Comparison of ENCODE assay signal across 9 cellular contexts in the genomic region with DNA sequence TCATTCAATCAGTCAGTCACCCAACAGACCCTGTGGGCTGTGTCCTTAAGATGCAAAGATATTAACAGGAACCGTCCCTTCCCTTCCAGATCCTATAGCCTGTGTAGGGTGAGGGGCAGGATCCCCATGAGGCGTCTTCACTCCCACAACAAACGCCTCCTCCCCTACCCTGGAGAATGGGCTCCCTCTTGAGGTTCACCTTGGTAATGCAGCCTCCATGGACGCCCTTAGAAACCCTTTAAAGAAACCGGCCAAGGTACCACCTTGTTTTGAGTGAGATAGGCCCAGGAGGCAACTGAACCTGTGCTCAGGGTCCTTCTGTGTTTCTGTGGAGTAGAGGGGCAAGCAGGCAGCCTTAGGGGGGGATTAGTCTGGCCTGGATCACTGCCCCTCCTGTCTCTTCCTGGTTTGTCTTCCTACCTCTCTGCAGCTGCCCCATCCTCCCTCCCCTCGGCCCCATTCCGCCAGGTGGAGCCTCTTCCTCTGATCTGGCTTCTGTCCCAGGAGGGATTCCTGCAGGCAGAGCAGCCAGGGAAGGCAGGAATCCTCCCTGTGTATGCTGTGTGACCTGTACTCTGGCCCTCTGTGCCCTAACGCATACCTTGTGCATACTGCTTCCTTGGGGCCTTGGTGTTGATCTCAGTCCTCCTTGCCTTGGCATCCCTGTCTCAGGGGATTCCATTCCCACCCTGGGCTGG. TPM values are rescaled to one million over a fixed set of nuclear protein-coding genes. Genes with fewer than 3 reads are reported as not detected.
DNase-seq lines count a peak whose midpoint lies in the region; ATAC-seq and TF ChIP-seq lines count a peak whose summit lies in the region.
"Had no signal": no experiment of that assay in that cellular context is flagged by ENCODE, and none has a peak within 500 bp of the region (broad histone marks: within the 10 kb centered on the region; RNA-seq: fewer than 3 reads in every experiment).

No MANE protein-coding gene starts in this region.

- 0 out of 2 replicates have a peak, but pooled peaks cover 7% of the 10 kb centered on the region for H3K4me1 ChIP-seq in PC-9 (replicated peaks; ENCODE audit: insufficient read depth)

- H3K27ac ChIP-seq in PC-9 (no peak overlapping the region), substantia nigra (ENCODE audit: low read depth, low read length, poor library complexity, severe bottlenecking) (no peak overlapping the region)

- intact Hi-C loops in PC-9 (cut with micrococcal nuclease; ENCODE audit: unreplicated experiment): loop anchor here (1.0 to 2.0 kb wide), 8 partner anchors 24 to 711 kb away; partner anchors contain the start of genes C6orf132 and PRICKLE4

- H3K4me3 ChIP-seq in PC-9 (no peak overlapping the region), fibroblast of pulmonary artery (replicated peaks; ENCODE audit: low read depth, low read length) (no peak overlapping the region)

- no peaks in the 10 kb centered on the region for H3K79me2 ChIP-seq in PC-9 (ENCODE audit: low read depth)

- H2AFZ ChIP-seq in PC-9: peak overlapping the region; percentile 74; the same call in 1 of the 2 replicates

- ATAC-seq in activated T-cell treated with anti-CD3 and anti-CD28 coated beads, Interleukin-2, amount 50 U/mL, for 4 hours: peak; percentile 90 to 96
- ATAC-seq in HG03135 (IDR thresholded peaks at IDR 0.05; ENCODE audit: unreplicated experiment): no peak

- no peaks in the 10 kb centered on the region for H3K27me3 ChIP-seq in PC-9 (ENCODE audit: insufficient read depth, low read depth)

- DNase-seq in DMS53 (lab: John Stamatoyannopoulos, UW): peak; percentile 94
- DNase-seq in KBM-7: peak; percentile 89
- DNase-seq in PC-9: peak; percentile 67 to 83
- DNase-seq in activated T-cell treated with anti-CD3 and anti-CD28 coated beads, Interleukin-2, amount 50 U/mL, for 4 hours: peak; percentile 80
- DNase-seq in fibroblast of pulmonary artery (ENCODE audit: low read depth): peak; percentile 81
- DNase-seq in neural crest cell (ENCODE audit: low read depth, low spot score): peak; percentile 91
- peak in 30 of 49 donors; percentile 1 to 43 (median 16) for DNase-seq in substantia nigra (lab: John Stamatoyannopoulos, UW)

- no peaks in the 10 kb centered on the region for H3K4me1 Mint-ChIP-seq in activated T-cell treated with anti-CD3 and anti-CD28 coated beads, Interleukin-2, amount 50 U/mL, for 4 hours (ENCODE audit: low read depth)
- H3K4me1 Mint-ChIP-seq in neural crest cell: peaks cover 7% of the 10 kb centered on the region

- H3K36me3 ChIP-seq in PC-9 (ENCODE audit: low read depth): no peaks in the 10 kb centered on the region

- CTCF ChIA-PET in PC-9 (lab: Charles Lee): interaction anchor here (0.6 to 0.9 kb wide), 3 partner anchors 43 to 613 kb away, joined by 5 to 8 read pairs (median 6); partner anchors contain the start of gene TFEB

- H3K4me2 ChIP-seq in PC-9: peak overlapping the region; percentile 53

- H4K20me1 ChIP-seq in PC-9 (ENCODE audit: insufficient read depth): no peaks in the 10 kb centered on the region

- peaks cover 3% of the 10 kb centered on the region for H3K27me3 Mint-ChIP-seq in activated T-cell treated with anti-CD3 and anti-CD28 coated beads, Interleukin-2, amount 50 U/mL, for 4 hours (ENCODE audit: low read depth)
- H3K27me3 Mint-ChIP-seq in neural crest cell (ENCODE audit: low read depth): no peaks in the 10 kb centered on the region

- in situ Hi-C loops in KBM-7 (cut with MboI; ENCODE audit: low pct_unique_long_range_greater_than_20kb, low sequenced_read_pairs): no loop called here

- H3K9me3 ChIP-seq in PC-9 (ENCODE audit: insufficient read depth, low read depth): no peaks in the 10 kb centered on the region

- POLR2A ChIA-PET in PC-9 (lab: Charles Lee; ENCODE audit: unreplicated experiment): interaction anchor here (0.7 kb wide), 1 partner anchor 24 kb away, joined by 3 read pairs; the partner anchor contains the start of gene C6orf132

- no peaks in the 10 kb centered on the region for H3K9me2 ChIP-seq in PC-9 (ENCODE audit: insufficient read depth)

- H3K9me3 Mint-ChIP-seq in activated T-cell treated with anti-CD3 and anti-CD28 coated beads, Interleukin-2, amount 50 U/mL, for 4 hours: no peaks in the 10 kb centered on the region
- no peaks in the 10 kb centered on the region for H3K9me3 Mint-ChIP-seq in neural crest cell
- H3K9me3 Mint-ChIP-seq: dendritic cell treated with granulocyte-macrophage colony-stimulating factor and Interleukin-4, amounts not matched to agents 40 ng/mL and 50 ng/mL, for 4 days had no signal

- TF ChIP-seq CTCF in PC-9 (conservative IDR thresholded peaks at IDR 0.05) (peak; percentile 100), fibroblast of pulmonary artery (IDR thresholded peaks at IDR 0.05; ENCODE audit: low read length, missing control alignments) (peak; percentile 96), neural crest cell (conservative IDR thresholded peaks at IDR 0.05) (peak; percentile 94)

- BruUV-seq in PC-9 (replicated peaks; lab: Mats Ljungman, UMichigan): no TSS peak

- H3K4me3 Mint-ChIP-seq in activated T-cell treated with anti-CD3 and anti-CD28 coated beads, Interleukin-2, amount 50 U/mL, for 4 hours: no peak overlapping the region
- H3K4me3 Mint-ChIP-seq in neural crest cell: no peak overlapping the region
- H3K4me3 Mint-ChIP-seq: dendritic cell treated with granulocyte-macrophage colony-stimulating factor and Interleukin-4, amounts not matched to agents 40 ng/mL and 50 ng/mL, for 4 days had no signal

- H3K27ac Mint-ChIP-seq in neural crest cell (ENCODE audit: unreplicated experiment): no peak overlapping the region
- H3K27ac Mint-ChIP-seq: dendritic cell treated with granulocyte-macrophage colony-stimulating factor and Interleukin-4, amounts not matched to agents 40 ng/mL and 50 ng/mL, for 4 days had no signal

- no peaks in the 10 kb centered on the region for H3K36me3 Mint-ChIP-seq in activated T-cell treated with anti-CD3 and anti-CD28 coated beads, Interleukin-2, amount 50 U/mL, for 4 hours (ENCODE audit: insufficient read depth)
- no peaks in the 10 kb centered on the region for H3K36me3 Mint-ChIP-seq in neural crest cell (ENCODE audit: low read depth)

- H3F3A ChIP-seq in PC-9 (ENCODE audit: insufficient read depth, low read depth): no peaks in the 10 kb centered on the region

RNA-seq across cellular contexts. Expression of gene GUCA1A, which starts 6.6 kb away (rescaled TPM):
- total RNA-seq in PC-9 (2021) (not detected in 2 replicates), neural crest cell (1.1 and 1.3 TPM in 2 replicates)
- not detected for total RNA-seq in activated T-cell treated with anti-CD3 and anti-CD28 coated beads, Interleukin-2, amount 50 U/mL, for 4 hours

RNA-seq across cellular contexts. Expression of gene C6orf132, which starts 24.2 kb away (rescaled TPM):
- total RNA-seq in PC-9 (2021): 49.8 and 53.9 TPM in 2 replicates
- under 1 TPM; 0.11 to 0.30 (median 0.29) TPM for total RNA-seq in activated T-cell treated with anti-CD3 and anti-CD28 coated beads, Interleukin-2, amount 50 U/mL, for 4 hours
- 0.14 and 0.26 TPM in 2 replicates for total RNA-seq in neural crest cell

RNA-seq across cellular contexts. Expression of gene GUCA1B, which starts 28.2 kb away (rescaled TPM):
- total RNA-seq in PC-9 (2021): 1.1 and 2.5 TPM in 2 replicates
- total RNA-seq in activated T-cell treated with anti-CD3 and anti-CD28 coated beads, Interleukin-2, amount 50 U/mL, for 4 hours: 1 to 10 TPM in 2 of 3 donors, under 1 TPM in 1; 0.47 to 1.8 (median 1.2) TPM
- total RNA-seq in neural crest cell: 1.4 and 2.3 TPM in 2 replicates

RNA-seq across cellular contexts. Expression of gene MRPS10, which starts 51.1 kb away (rescaled TPM):
- total RNA-seq in PC-9 (2021) (38.7 and 56.5 TPM in 2 replicates), neural crest cell (29.0 and 32.0 TPM in 2 replicates)
- 10 to 100 TPM; 49.7 to 54.1 (median 52.1) TPM for total RNA-seq in activated T-cell treated with anti-CD3 and anti-CD28 coated beads, Interleukin-2, amount 50 U/mL, for 4 hours

Comparison
In these comparisons a context has a peak if more than half of its experiments do, and no peak if none do; other contexts are left out.
1. DNase-seq: peak in every context shown above with its lines; median percentile 94 in DMS53; 91 in neural crest cell; 89 in KBM-7; 81 in fibroblast of pulmonary artery; 80 in activated T-cell treated with anti-CD3 and anti-CD28 coated beads, Interleukin-2, amount 50 U/mL, for 4 hours; 75 in PC-9; 16 in substantia nigra.
2. RNA of gene C6orf132, which starts 24.2 kb away (total RNA-seq): 49.8 to 53.9 TPM in PC-9; 0.11 to 0.30 TPM in activated T-cell treated with anti-CD3 and anti-CD28 coated beads, Interleukin-2, amount 50 U/mL, for 4 hours and 0.14 to 0.26 TPM in neural crest cell; every median in the first group is over 10 times any median in the second.
3. Peak in every context shown above with its lines, with median percentiles within 50 percentile points of each other: CTCF ChIP-seq.